ENCODE assay signal across 15 cellular contexts in the genomic region with DNA sequence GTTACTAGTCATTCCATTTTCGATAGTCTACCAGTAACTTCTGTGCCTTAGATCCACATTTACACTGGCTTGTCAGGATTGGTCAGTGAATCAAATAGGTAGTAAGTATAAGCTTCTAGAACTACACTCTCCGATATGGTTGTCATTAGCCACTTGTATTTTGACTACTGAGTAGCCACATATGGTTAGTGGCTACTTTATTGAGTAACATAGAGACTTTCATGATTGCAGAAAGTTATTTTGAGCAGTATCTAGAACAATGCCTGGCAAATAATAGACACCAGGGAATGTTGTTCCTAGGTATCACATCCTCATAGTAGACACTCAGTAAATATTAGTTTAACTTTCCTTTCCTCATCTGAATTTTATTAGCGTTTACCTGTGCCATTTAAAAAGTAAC.
DNase-seq lines count a peak whose midpoint lies in the region; ATAC-seq, FAIRE-seq and TF ChIP-seq lines count a peak whose summit lies in the region.
"Had no signal": no experiment of that assay in that cellular context is flagged by ENCODE, and none has a peak within 500 bp of the region (broad histone marks: within the 10 kb centered on the region; RNA-seq: fewer than 3 reads in every experiment).

No MANE protein-coding gene starts in this region.

- DNase-seq in D721Med (ENCODE audit: insufficient read length, low spot score), result no peak
- DNase-seq in foreskin keratinocyte, result no peak
- no peak for DNase-seq in ACHN
- DNase-seq in SW 1271 (lab: John Stamatoyannopoulos, UW), result no peak
- DNase-seq: CD4-positive, alpha-beta T cell; GF-D8; heart right ventricle; left ventricle myocardium superior; NCI-H1694; right lobe of liver; SHP77 treated with DMSO at 0.1 percent for 48 hours had no signal

- no peak for TF ChIP-seq CTCF in D721Med (IDR thresholded peaks at IDR 0.05; ENCODE audit: insufficient read depth, missing control alignments)
- no peak for TF ChIP-seq CTCF in foreskin keratinocyte (conservative IDR thresholded peaks at IDR 0.05)

- in situ Hi-C loops in ACHN (cut with HindIII; ENCODE audit: low pct_ligation_motif_present, low pct_unique_long_range_greater_than_20kb, low sequenced_read_pairs), result no loop called here

- no peak for FAIRE-seq in D721Med (lab: Jason Lieb, UNC)

- ATAC-seq in GM19023 (IDR thresholded peaks at IDR 0.05; ENCODE audit: unreplicated experiment) (peak; percentile 85), HG02642 (IDR thresholded peaks at IDR 0.05; ENCODE audit: poor library complexity, unreplicated experiment) (peak; percentile 83), HG03442 (IDR thresholded peaks at IDR 0.05; ENCODE audit: unreplicated experiment) (peak; percentile 93), foreskin keratinocyte (no peak)
- ATAC-seq: heart right ventricle, left ventricle myocardium superior, right lobe of liver had no signal

- H3K27ac ChIP-seq in foreskin keratinocyte, result no peak overlapping the region
- H3K27ac ChIP-seq: heart right ventricle, KMS-11, right lobe of liver had no signal

- H3K27me3 ChIP-seq in foreskin keratinocyte, result no peaks in the 10 kb centered on the region
- H3K27me3 ChIP-seq: right lobe of liver had no signal

- no peaks in the 10 kb centered on the region for H3K4me1 ChIP-seq in foreskin keratinocyte
- H3K4me1 ChIP-seq: right lobe of liver had no signal
